Comparison of ENCODE assay signal across 27 cellular contexts in genomic region chr10:35594115-35594849, GRCh38. TPM values are rescaled to one million over a fixed set of nuclear protein-coding genes. Genes with fewer than 3 reads are reported as not detected.
DNase-seq lines count a peak whose midpoint lies in the region; ATAC-seq and TF ChIP-seq lines count a peak whose summit lies in the region.
"Had no signal": no experiment of that assay in that cellular context is flagged by ENCODE, and none has a peak within 500 bp of the region (broad histone marks: within the 10 kb centered on the region; RNA-seq: fewer than 3 reads in every experiment).

No MANE protein-coding gene starts in this region.

- no peak for TF ChIP-seq EP300 in tibial nerve (IDR thresholded peaks at IDR 0.05)

- intact Hi-C loops in A673 (cut with micrococcal nuclease; ENCODE audit: unreplicated experiment): loop anchor here (10.0 kb wide), 1 partner anchor 329 kb away; no protein-coding TSS in a partner anchor

- no peaks in the 10 kb centered on the region for H3K27me3 Mint-ChIP-seq in endodermal cell (ENCODE audit: insufficient read depth)

- H3K27ac Mint-ChIP-seq in endodermal cell: no peak overlapping the region
- H3K27ac Mint-ChIP-seq: CD4-positive, CD25-positive, alpha-beta regulatory T cell had no signal

- WGBS in endodermal cell (ENCODE audit: insufficient coverage in 1 of 2, insufficient read length in 1 of 2), 2 experiments: 69 to 72% methylated on average over 7 to 12 of the region's 12 CpGs
- WGBS in tibial nerve, 2 donors: 65 to 66% methylated on average over 12 of the region's 12 CpGs

- no TSS peak for BruUV-seq in A673 (replicated peaks; lab: Mats Ljungman, UMichigan)

- H3K4me1 ChIP-seq in A673 (ENCODE audit: insufficient read depth, low read length, poor library complexity, severe bottlenecking) (peaks cover 9% of the 10 kb centered on the region), HUES48 (ENCODE audit: control insufficient read depth, insufficient read depth, low read length) (peaks cover 25% of the 10 kb centered on the region), endodermal cell (ENCODE audit: control insufficient read depth, insufficient read depth, low read length) (no peaks in the 10 kb centered on the region), tibial nerve (no peaks in the 10 kb centered on the region)
- H3K4me1 ChIP-seq: BE2C had no signal

- H3K4me3 Mint-ChIP-seq in endodermal cell: no peak overlapping the region
- H3K4me3 Mint-ChIP-seq: CD4-positive, CD25-positive, alpha-beta regulatory T cell had no signal

- H3K4me3 ChIP-seq in A673 (ENCODE audit: low read depth, low read length, poor library complexity, severe bottlenecking): no peak overlapping the region
- H3K4me3 ChIP-seq in HUES48 (ENCODE audit: low read depth, low read length): peak overlapping the region; percentile 4
- H3K4me3 ChIP-seq in endodermal cell (ENCODE audit: low read length): no peak overlapping the region
- no peak overlapping the region for H3K4me3 ChIP-seq in tibial nerve
- H3K4me3 ChIP-seq: GM23248, MG63 had no signal

- H3K9me3 ChIP-seq in A673 (ENCODE audit: low read depth, low read length, poor library complexity, severe bottlenecking) (no peaks in the 10 kb centered on the region), HUES48 (ENCODE audit: control insufficient read depth, insufficient read depth, low read length) (peaks cover 7% of the 10 kb centered on the region), endodermal cell (ENCODE audit: control insufficient read depth, low read length) (peaks cover 10% of the 10 kb centered on the region), tibial nerve (peaks cover 0 to 7% (median 0%) of the 10 kb centered on the region in 4 donors)
- H3K9me3 ChIP-seq: BE2C had no signal

- no peaks in the 10 kb centered on the region for H3K36me3 Mint-ChIP-seq in endodermal cell (ENCODE audit: low read depth)
- H3K36me3 Mint-ChIP-seq: CD4-positive, CD25-positive, alpha-beta regulatory T cell had no signal

- TF ChIP-seq POLR2A in tibial nerve (IDR thresholded peaks at IDR 0.05): no peak

- POLR2A ChIA-PET in A673 (lab: Charles Lee; ENCODE audit: low non-redundant PET): no interaction called here

- no peak for ATAC-seq in GM21723 (IDR thresholded peaks at IDR 0.05; ENCODE audit: unreplicated experiment)
- ATAC-seq: PC-3, SK-N-SH treated with all-trans-retinoic acid at 6 μM for 48 hours had no signal

- H3K9me3 Mint-ChIP-seq in endodermal cell: peaks cover 12% of the 10 kb centered on the region

- no peaks in the 10 kb centered on the region for H3K36me3 ChIP-seq in A673 (ENCODE audit: insufficient read depth, low read length, poor library complexity, severe bottlenecking)
- H3K36me3 ChIP-seq in HUES48 (ENCODE audit: control insufficient read depth, insufficient read depth, low read length): no peaks in the 10 kb centered on the region
- H3K36me3 ChIP-seq in endodermal cell (ENCODE audit: control insufficient read depth, insufficient read depth, low read length): no peaks in the 10 kb centered on the region
- no peaks in the 10 kb centered on the region for H3K36me3 ChIP-seq in tibial nerve
- H3K36me3 ChIP-seq: BE2C, MG63 had no signal

- DNase-seq in A673 (ENCODE audit: low spot score): no peak
- DNase-seq in endodermal cell: peak; percentile 80
- peak; percentile 41 for DNase-seq in iPS-NIHi11 (ENCODE audit: low spot score)
- no peak for DNase-seq in midbrain (lab: John Stamatoyannopoulos, UW)
- DNase-seq in DMS79 treated with DMSO at 0.1 percent for 48 hours (lab: John Stamatoyannopoulos, UW): no peak
- no peak for DNase-seq in tibial nerve (ENCODE audit: low spot score in 2 of 2)
- DNase-seq: BE2C; CD4-positive, CD25-positive, alpha-beta regulatory T cell; COR-L47; DMS 273 treated with DMSO at 0.1 percent for 48 hours; GDM1; GM23248; Kasumi-1; MG63; NCI-H1092; NCI-H1694; NCI-H2107; NCI-H2227 treated with DMSO at 0.1 percent for 48 hours; NCI-H510A treated with DMSO at 0.1 percent for 48 hours; PC-3; RPMI8226; SHP77 treated with DMSO at 0.1 percent for 48 hours had no signal

- peak overlapping the region; percentile 15 for H3K9ac ChIP-seq in HUES48 (ENCODE audit: low read depth, low read length)
- no peak overlapping the region for H3K9ac ChIP-seq in endodermal cell (ENCODE audit: extremely low read depth, low read length, poor library complexity, severe bottlenecking)
- H3K9ac ChIP-seq: GM23248 had no signal

- peaks cover 13% of the 10 kb centered on the region for H3K4me1 Mint-ChIP-seq in endodermal cell
- H3K4me1 Mint-ChIP-seq: CD4-positive, CD25-positive, alpha-beta regulatory T cell had no signal

- no peaks in the 10 kb centered on the region for H3K27me3 ChIP-seq in A673 (replicated peaks; ENCODE audit: insufficient read depth, low read depth, low read length, poor library complexity)
- H3K27me3 ChIP-seq in HUES48 (ENCODE audit: control insufficient read depth, insufficient read depth, low read length): no peaks in the 10 kb centered on the region
- no peaks in the 10 kb centered on the region for H3K27me3 ChIP-seq in endodermal cell (ENCODE audit: control insufficient read depth, insufficient read depth, low read length, poor library complexity, severe bottlenecking)
- no peaks in the 10 kb centered on the region for H3K27me3 ChIP-seq in tibial nerve
- H3K27me3 ChIP-seq: BE2C, MG63 had no signal

- CTCF ChIA-PET in A673 (lab: Charles Lee): no interaction called here

- TF ChIP-seq CTCF in A673 (conservative IDR thresholded peaks at IDR 0.05; ENCODE audit: low read depth, low read length) (no peak), endodermal cell (conservative IDR thresholded peaks at IDR 0.05) (no peak), tibial nerve (IDR thresholded peaks at IDR 0.05) (no peak)

- H3K27ac ChIP-seq in A673 (ENCODE audit: low read depth, low read length, poor library complexity, severe bottlenecking): peak overlapping the region; percentile 58
- H3K27ac ChIP-seq in HUES48 (ENCODE audit: low read depth, low read length): peak overlapping the region; percentile 72
- H3K27ac ChIP-seq in endodermal cell (ENCODE audit: low read depth, low read length): no peak overlapping the region
- H3K27ac ChIP-seq in tibial nerve: no peak overlapping the region
- H3K27ac ChIP-seq: GM23248 had no signal

RNA-seq across cellular contexts. Expression of gene GJD4, which starts 10.9 kb away (rescaled TPM):
- total RNA-seq in A673 (2021): not detected in 2 replicates
- total RNA-seq in endodermal cell: under 1 TPM; 0.22 to 0.29 TPM
- 0.36 TPM for polyA plus RNA-seq in endodermal cell (2013, experiment 1 of 2)
- not detected for polyA plus RNA-seq in endodermal cell (2013, experiment 2 of 2)
- total RNA-seq in tibial nerve: under 1 TPM in 1 of 4 donors, not detected in 3; 0.20 TPM
- total RNA-seq: A172; CD4-positive, CD25-positive, alpha-beta regulatory T cell; GM23248; HT-29 had no signal
- polyA plus RNA-seq: CD4-positive, CD25-positive, alpha-beta regulatory T cell; GM23248 had no signal

RNA-seq across cellular contexts. Expression of gene FZD8, which starts 47.8 kb away (rescaled TPM):
- total RNA-seq in A673 (2021) (49.9 and 50.5 TPM in 2 replicates), endodermal cell (100 to 1,000 TPM; 133 to 189 TPM), tibial nerve (10 to 100 TPM in 3 of 4 donors, 1 to 10 TPM in 1; 9.2 to 16.5 (median 10.4) TPM)
- 14.0 TPM for polyA plus RNA-seq in endodermal cell (2013, experiment 1 of 2)
- polyA plus RNA-seq in endodermal cell (2013, experiment 2 of 2): 18.3 TPM
- polyA plus RNA-seq: CD4-positive, CD25-positive, alpha-beta regulatory T cell had no signal

Comparison
In these comparisons a context has a peak if more than half of its experiments do, and no peak if none do; other contexts are left out.
1. DNase-seq: peak in endodermal cell (single experiment) and iPS-NIHi11 (single experiment); none in A673 (single experiment), midbrain (single experiment), DMS79 treated with DMSO at 0.1 percent for 48 hours (single experiment) and tibial nerve (0 of 2).
2. H3K27ac ChIP-seq: peak in A673 (single experiment) and HUES48 (single experiment); none in endodermal cell (single experiment) and tibial nerve (0 of 4).